In the genomic region with DNA sequence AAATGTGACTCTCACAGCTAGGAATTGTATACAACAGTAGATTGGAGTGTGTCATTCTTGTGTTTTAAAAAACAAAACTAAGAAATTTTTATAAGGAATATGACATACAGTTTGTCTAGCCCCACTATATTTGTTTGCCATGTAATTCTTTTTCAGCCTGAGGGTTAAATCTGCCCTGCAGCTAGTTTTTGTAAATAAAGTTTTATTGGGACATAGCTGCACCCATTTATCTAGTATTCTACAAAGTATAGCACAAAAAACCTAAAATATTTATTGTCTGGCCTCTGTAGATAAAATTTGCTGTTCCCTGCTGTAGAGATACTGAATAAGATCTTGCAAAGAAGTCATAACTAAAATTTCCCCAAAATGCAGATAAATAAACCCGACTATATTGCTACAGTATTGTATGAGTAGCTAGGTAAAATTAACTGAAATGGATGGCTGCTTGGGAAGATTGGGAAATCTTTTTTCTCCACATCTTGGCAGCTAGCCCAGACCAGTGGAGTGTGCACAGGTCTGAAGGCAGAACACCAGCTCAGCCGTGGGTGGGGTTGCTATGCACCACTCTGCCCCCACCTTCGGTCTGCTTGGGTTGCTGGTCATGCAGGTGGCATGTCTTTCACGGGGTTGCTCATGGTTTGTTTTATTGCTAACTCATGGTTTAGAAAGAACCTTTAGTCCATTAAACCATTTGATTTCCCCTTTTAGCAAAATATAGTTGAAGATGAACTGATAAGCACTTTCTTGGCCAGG, we compare ENCODE assay signal across 8 cellular contexts.
DNase-seq lines count a peak whose midpoint lies in the region; ATAC-seq and TF ChIP-seq lines count a peak whose summit lies in the region.

No MANE protein-coding gene starts in this region.

- POLR2A ChIA-PET in HEK293 (lab: Yijun Ruan, JAX): interaction anchor here (0.5 to 2.7 kb wide), 3 partner anchors 80 to 157 kb away, joined by 7 to 13 read pairs (median 11); partner anchors contain the start of gene AFF1

- TF ChIP-seq POLR2A in breast epithelium (IDR thresholded peaks at IDR 0.05): no peak

- ATAC-seq in activated CD4-positive, CD25-positive, alpha-beta regulatory T cell treated with anti-CD3 and anti-CD28 coated beads, Interleukin-2, amount 50 U/mL, for 24 hours: no peak
- no peak for ATAC-seq in GM19467 (IDR thresholded peaks at IDR 0.05; ENCODE audit: unreplicated experiment)

- H3K36me3 ChIP-seq in HEK293 (ENCODE audit: control insufficient read depth in 2 of 2, insufficient read depth in 1 of 2, low read length in 2 of 2): peaks cover 0 to 14% of the 10 kb centered on the region in 2 experiments; a peak in 1 of 3 replicates
- no peaks in the 10 kb centered on the region for H3K36me3 ChIP-seq in breast epithelium
- H3K36me3 ChIP-seq in liver (ENCODE audit: control insufficient read depth in 4 of 4, insufficient read depth in 3 of 4, low read depth in 1 of 4, low read length in 3 of 4): peaks cover 0 to 20% (median 2%) of the 10 kb centered on the region in 4 donors
- H3K36me3 ChIP-seq in H7 (replicated peaks; ENCODE audit: control insufficient read depth, insufficient read depth, low read length): no peaks in the 10 kb centered on the region; the same call in none of the 2 replicates

- H3K27ac ChIP-seq in HEK293 (ENCODE audit: extremely low read depth, low read depth, low read length): no peak overlapping the region
- H3K27ac ChIP-seq in breast epithelium: peak overlapping the region; percentile 57
- peak overlapping the region; percentile 68 to 75 for H3K27ac ChIP-seq in liver (ENCODE audit: low read depth in 1 of 2, low read length in 2 of 2)

- TF ChIP-seq RAD21 in liver (IDR thresholded peaks at IDR 0.05): peak; percentile 40 to 60

- H3K27me3 ChIP-seq in breast epithelium (no peaks in the 10 kb centered on the region), liver (ENCODE audit: control insufficient read depth in 4 of 4, insufficient read depth in 4 of 4, low read length in 3 of 4) (no peaks in the 10 kb centered on the region), H7 (ENCODE audit: control insufficient read depth, insufficient read depth, low read length) (no peaks in the 10 kb centered on the region)

- H3K9me3 ChIP-seq in HEK293 (ENCODE audit: control insufficient read depth, insufficient read depth, low read depth, low read length): no peaks in the 10 kb centered on the region
- no peaks in the 10 kb centered on the region for H3K9me3 ChIP-seq in breast epithelium
- H3K9me3 ChIP-seq in liver (ENCODE audit: control insufficient read depth in 4 of 4, low read length in 3 of 4): no peaks in the 10 kb centered on the region

- no peak overlapping the region for H3K9ac ChIP-seq in liver (ENCODE audit: low read depth in 1 of 2, low read length in 2 of 2)

- peak; percentile 86 for DNase-seq in DMS 273 (lab: John Stamatoyannopoulos, UW; ENCODE audit: unreplicated experiment)
- DNase-seq in NCI-H2227 (lab: John Stamatoyannopoulos, UW; ENCODE audit: unreplicated experiment): peak; percentile 61
- peak in 1 of 2 donors; percentile 80 for DNase-seq in breast epithelium (ENCODE audit: low spot score in 2 of 2)
- DNase-seq in H7: no peak

- 23% methylated on average over 4 of the region's 4 CpGs for WGBS in liver

- intact Hi-C loops in breast epithelium (cut with DNase I; ENCODE audit: low total_unique reads): loop anchor here (5.0 kb wide), 1 partner anchor 85 kb away; no protein-coding TSS in a partner anchor

- H3K4me1 ChIP-seq in HEK293 (ENCODE audit: control insufficient read depth, insufficient read depth, low read length) (peaks cover 5% of the 10 kb centered on the region; the same call in 1 of the 2 replicates), breast epithelium (peaks cover 0 to 6% of the 10 kb centered on the region in 2 donors), liver (ENCODE audit: control insufficient read depth in 4 of 4, insufficient read depth in 4 of 4, low read length in 3 of 4) (peaks cover 0 to 17% (median 14%) of the 10 kb centered on the region in 4 donors)

- CTCF ChIA-PET in HEK293 (lab: Yijun Ruan, JAX): interaction anchor here (0.6 to 3.8 kb wide), 19 partner anchors 9 to 593 kb away, joined by 3 to 74 read pairs (median 4); no protein-coding TSS in a partner anchor

- no peak for TF ChIP-seq CTCF in HEK293 (tag by site-specific recombination; IDR thresholded peaks at IDR 0.05)
- TF ChIP-seq CTCF in breast epithelium (IDR thresholded peaks at IDR 0.05): no peak
- no peak for TF ChIP-seq CTCF in liver (IDR thresholded peaks at IDR 0.05; ENCODE audit: low read depth, low read length, missing input control)

- H3K4me3 ChIP-seq in HEK293 (ENCODE audit: low read depth, low read length) (no peak overlapping the region), breast epithelium (no peak overlapping the region), liver (ENCODE audit: low read depth in 1 of 3, low read length in 3 of 3) (no peak overlapping the region), H7 (ENCODE audit: insufficient read depth, low read depth, low read length) (no peak overlapping the region)

TF ChIP-seq in HEK293, 187 proteins besides CTCF, POLR2A, EP300 and RAD21 (continues in another document):
- TF ChIP-seq IKZF3 (tag by site-specific recombination; IDR thresholded peaks at IDR 0.05): 0 out of 2 replicates have a peak, but pooled peaks have one; percentile 11
- TF ChIP-seq, protein P1, sequence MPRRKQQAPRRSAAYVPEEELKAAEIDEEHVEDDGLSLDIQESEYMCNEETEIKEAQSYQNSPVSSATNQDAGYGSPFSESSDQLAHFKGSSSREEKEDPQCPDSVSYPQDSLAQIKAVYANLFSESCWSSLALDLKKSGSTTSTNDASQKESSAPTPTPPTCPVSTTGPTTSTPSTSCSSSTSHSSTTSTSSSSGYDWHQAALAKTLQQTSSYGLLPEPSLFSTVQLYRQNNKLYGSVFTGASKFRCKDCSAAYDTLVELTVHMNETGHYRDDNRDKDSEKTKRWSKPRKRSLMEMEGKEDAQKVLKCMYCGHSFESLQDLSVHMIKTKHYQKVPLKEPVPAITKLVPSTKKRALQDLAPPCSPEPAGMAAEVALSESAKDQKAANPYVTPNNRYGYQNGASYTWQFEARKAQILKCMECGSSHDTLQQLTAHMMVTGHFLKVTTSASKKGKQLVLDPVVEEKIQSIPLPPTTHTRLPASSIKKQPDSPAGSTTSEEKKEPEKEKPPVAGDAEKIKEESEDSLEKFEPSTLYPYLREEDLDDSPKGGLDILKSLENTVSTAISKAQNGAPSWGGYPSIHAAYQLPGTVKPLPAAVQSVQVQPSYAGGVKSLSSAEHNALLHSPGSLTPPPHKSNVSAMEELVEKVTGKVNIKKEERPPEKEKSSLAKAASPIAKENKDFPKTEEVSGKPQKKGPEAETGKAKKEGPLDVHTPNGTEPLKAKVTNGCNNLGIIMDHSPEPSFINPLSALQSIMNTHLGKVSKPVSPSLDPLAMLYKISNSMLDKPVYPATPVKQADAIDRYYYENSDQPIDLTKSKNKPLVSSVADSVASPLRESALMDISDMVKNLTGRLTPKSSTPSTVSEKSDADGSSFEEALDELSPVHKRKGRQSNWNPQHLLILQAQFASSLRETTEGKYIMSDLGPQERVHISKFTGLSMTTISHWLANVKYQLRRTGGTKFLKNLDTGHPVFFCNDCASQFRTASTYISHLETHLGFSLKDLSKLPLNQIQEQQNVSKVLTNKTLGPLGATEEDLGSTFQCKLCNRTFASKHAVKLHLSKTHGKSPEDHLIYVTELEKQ (tag by site-specific recombination; IDR thresholded peaks at IDR 0.05; ENCODE audit: borderline replicate concordance): no peak

TF ChIP-seq in liver, 16 proteins besides CTCF, POLR2A, EP300 and RAD21 (continues in another document):
- TF ChIP-seq EGR1 (IDR thresholded peaks at IDR 0.05; ENCODE audit: low read depth in 2 of 2) (no peak), SP1 (IDR thresholded peaks at IDR 0.05) (no peak), FOXA2 (IDR thresholded peaks at IDR 0.05) (no peak), HNF4G (IDR thresholded peaks at IDR 0.05) (no peak), YY1 (IDR thresholded peaks at IDR 0.05) (peak; percentile 75), RXRA (IDR thresholded peaks at IDR 0.05) (peak; percentile 29 to 40), FOXA1 (IDR thresholded peaks at IDR 0.05) (no peak), HNF4A (conservative IDR thresholded peaks at IDR 0.05) (peak; percentile 14 to 50), JUND (IDR thresholded peaks at IDR 0.05) (peak in 1 of 2 donors; percentile 35), TAF1 (conservative IDR thresholded peaks at IDR 0.05) (no peak), NR2F2 (IDR thresholded peaks at IDR 0.05) (no peak)
- TF ChIP-seq, protein P2, sequence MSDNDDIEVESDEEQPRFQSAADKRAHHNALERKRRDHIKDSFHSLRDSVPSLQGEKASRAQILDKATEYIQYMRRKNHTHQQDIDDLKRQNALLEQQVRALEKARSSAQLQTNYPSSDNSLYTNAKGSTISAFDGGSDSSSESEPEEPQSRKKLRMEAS (IDR thresholded peaks at IDR 0.05): no peak
- TF ChIP-seq, protein P3, sequence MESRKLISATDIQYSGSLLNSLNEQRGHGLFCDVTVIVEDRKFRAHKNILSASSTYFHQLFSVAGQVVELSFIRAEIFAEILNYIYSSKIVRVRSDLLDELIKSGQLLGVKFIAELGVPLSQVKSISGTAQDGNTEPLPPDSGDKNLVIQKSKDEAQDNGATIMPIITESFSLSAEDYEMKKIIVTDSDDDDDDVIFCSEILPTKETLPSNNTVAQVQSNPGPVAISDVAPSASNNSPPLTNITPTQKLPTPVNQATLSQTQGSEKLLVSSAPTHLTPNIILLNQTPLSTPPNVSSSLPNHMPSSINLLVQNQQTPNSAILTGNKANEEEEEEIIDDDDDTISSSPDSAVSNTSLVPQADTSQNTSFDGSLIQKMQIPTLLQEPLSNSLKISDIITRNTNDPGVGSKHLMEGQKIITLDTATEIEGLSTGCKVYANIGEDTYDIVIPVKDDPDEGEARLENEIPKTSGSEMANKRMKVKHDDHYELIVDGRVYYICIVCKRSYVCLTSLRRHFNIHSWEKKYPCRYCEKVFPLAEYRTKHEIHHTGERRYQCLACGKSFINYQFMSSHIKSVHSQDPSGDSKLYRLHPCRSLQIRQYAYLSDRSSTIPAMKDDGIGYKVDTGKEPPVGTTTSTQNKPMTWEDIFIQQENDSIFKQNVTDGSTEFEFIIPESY (IDR thresholded peaks at IDR 0.05): no peak
